16 cellular contexts compared by ENCODE assay signal in genomic region chr5:27465140-27465539, GRCh38.
"Had no signal": no experiment of that assay in that cellular context is flagged by ENCODE, and none has a peak within 500 bp of the region (broad histone marks: within the 10 kb centered on the region; RNA-seq: fewer than 3 reads in every experiment).

No MANE protein-coding gene starts in this region.

- H3K36me3 ChIP-seq: esophagus muscularis mucosa, right lobe of liver, thoracic aorta had no signal

- H3K27me3 ChIP-seq: esophagus muscularis mucosa, hepatocyte, right lobe of liver had no signal

- H3K4me2 ChIP-seq: hepatocyte had no signal

- H2AFZ ChIP-seq: hepatocyte had no signal

- FAIRE-seq: TTC549 had no signal

- H3K27ac Mint-ChIP-seq: activated CD8-positive, alpha-beta T cell treated with anti-CD3 and anti-CD28 coated beads for 36 hours; activated naive CD4-positive, alpha-beta T cell treated with anti-CD3 and anti-CD28 coated beads, Interleukin-2, amount 50 U/mL, for 72 hours; stimulated activated naive CD8-positive, alpha-beta T cell treated with anti-CD3 and anti-CD28 coated beads, Interleukin-15, amount 100 ng/mL, for 72 hours; WTC11 had no signal

- H3K4me3 ChIP-seq: esophagus muscularis mucosa, hepatocyte, right lobe of liver, thoracic aorta had no signal

- H3K27ac ChIP-seq: esophagus muscularis mucosa, hepatocyte, right lobe of liver, thoracic aorta had no signal

- H3K9me3 ChIP-seq: esophagus muscularis mucosa, right lobe of liver, thoracic aorta had no signal

- H3K36me3 Mint-ChIP-seq: activated naive CD4-positive, alpha-beta T cell treated with anti-CD3 and anti-CD28 coated beads, Interleukin-2, amount 50 U/mL, for 72 hours had no signal

- H3K27me3 Mint-ChIP-seq: activated CD8-positive, alpha-beta T cell treated with anti-CD3 and anti-CD28 coated beads for 36 hours; stimulated activated naive CD8-positive, alpha-beta T cell treated with anti-CD3 and anti-CD28 coated beads, Interleukin-15, amount 100 ng/mL, for 72 hours had no signal

- H3K4me1 ChIP-seq: esophagus muscularis mucosa, right lobe of liver had no signal

- H3K79me2 ChIP-seq: hepatocyte had no signal

- H3K4me3 Mint-ChIP-seq: activated CD8-positive, alpha-beta T cell treated with anti-CD3 and anti-CD28 coated beads for 36 hours; stimulated activated naive CD8-positive, alpha-beta T cell treated with anti-CD3 and anti-CD28 coated beads, Interleukin-15, amount 100 ng/mL, for 72 hours; WTC11 had no signal

- H3K4me1 Mint-ChIP-seq: stimulated activated naive CD8-positive, alpha-beta T cell treated with anti-CD3 and anti-CD28 coated beads, Interleukin-15, amount 100 ng/mL, for 72 hours had no signal

- ATAC-seq: activated CD8-positive, alpha-beta T cell treated with anti-CD3 and anti-CD28 coated beads for 36 hours; activated naive CD4-positive, alpha-beta T cell treated with anti-CD3 and anti-CD28 coated beads, Interleukin-2, amount 50 U/mL, for 72 hours; right lobe of liver; stimulated activated naive CD8-positive, alpha-beta T cell treated with anti-CD3 and anti-CD28 coated beads, Interleukin-15, amount 100 ng/mL, for 72 hours; WTC11 had no signal

- DNase-seq: activated CD4-positive, alpha-beta T cell treated with anti-CD3 and anti-CD28 coated beads for 4 hours; activated CD8-positive, alpha-beta memory T cell treated with anti-CD3 and anti-CD28 coated beads, Interleukin-2, amount 50 U/mL, for 4 hours; activated CD8-positive, alpha-beta T cell treated with anti-CD3 and anti-CD28 coated beads for 36 hours; activated gamma-delta T cell; activated T-cell treated with anti-CD3 and anti-CD28 coated beads, Interleukin-2, amount 50 U/mL, for 48 hours; amniotic stem cell; islet precursor cell; midbrain; right lobe of liver; stimulated activated naive CD8-positive, alpha-beta T cell treated with anti-CD3 and anti-CD28 coated beads, Interleukin-15, amount 100 ng/mL, for 72 hours had no signal
